ENCODE assay signal across 8 cellular contexts in genomic region chrX:17737707-17738001, GRCh38. TPM values are rescaled to one million over a fixed set of nuclear protein-coding genes. Genes with fewer than 3 reads are reported as not detected.
A peak's percentile ranks its signal among the peaks of the same experiment; 100 is the strongest.
DNase-seq lines count a peak whose midpoint lies in the region; ATAC-seq and TF ChIP-seq lines count a peak whose summit lies in the region.

No MANE protein-coding gene starts in this region.

- ATAC-seq in HG03457 (IDR thresholded peaks at IDR 0.05; ENCODE audit: unreplicated experiment), result peak; percentile 12
- ATAC-seq in left lung, result peak; percentile 1
- no peak for ATAC-seq in GM19463 (IDR thresholded peaks at IDR 0.05; ENCODE audit: unreplicated experiment)
- no peak for ATAC-seq in GM21367 (IDR thresholded peaks at IDR 0.05; ENCODE audit: unreplicated experiment)

- intact Hi-C loops in left lung (cut with DNase I), result no loop called here

- peaks cover 3% of the 10 kb centered on the region for H3K9me3 Mint-ChIP-seq in activated naive CD8-positive, alpha-beta T cell treated with anti-CD3 and anti-CD28 coated beads for 36 hours

- peaks cover 94 to 100% (median 99%) of the 10 kb centered on the region in 11 experiments for H3K27me3 ChIP-seq in BLaER1 treated with 17β-estradiol and CSF1 and Interleukin-3, amounts not matched to agents 10 nM and 100 nM
- peaks cover 4 to 17% of the 10 kb centered on the region in 2 donors for H3K27me3 ChIP-seq in left lung

- H3K4me1 ChIP-seq in BLaER1 treated with 17β-estradiol and CSF1 and Interleukin-3, amounts not matched to agents 10 nM and 100 nM, result peaks cover 0 to 12% (median 9%) of the 10 kb centered on the region in 10 experiments; a peak in 11 of 20 replicates
- no peaks in the 10 kb centered on the region for H3K4me1 ChIP-seq in left lung

- H3K4me1 Mint-ChIP-seq in activated naive CD8-positive, alpha-beta T cell treated with anti-CD3 and anti-CD28 coated beads for 36 hours, result peaks cover 30% of the 10 kb centered on the region

- no peaks in the 10 kb centered on the region for H3K36me3 Mint-ChIP-seq in activated naive CD8-positive, alpha-beta T cell treated with anti-CD3 and anti-CD28 coated beads for 36 hours

- DNase-seq in activated naive CD8-positive, alpha-beta T cell treated with anti-CD3 and anti-CD28 coated beads for 36 hours, result peak; percentile 31
- DNase-seq in left lung (no peak), substantia nigra (lab: John Stamatoyannopoulos, UW) (peak in 3 of 49 donors; percentile 14 to 30 (median 18)), NOMO-1 treated with DMSO at 0.1 percent for 48 hours (lab: John Stamatoyannopoulos, UW; ENCODE audit: unreplicated experiment) (no peak)

- no peak overlapping the region for H3K9ac ChIP-seq in BLaER1 treated with 17β-estradiol and CSF1 and Interleukin-3, amounts not matched to agents 10 nM and 100 nM

- TF ChIP-seq CTCF in left lung (IDR thresholded peaks at IDR 0.05), result no peak

- H3K27ac Mint-ChIP-seq in activated naive CD8-positive, alpha-beta T cell treated with anti-CD3 and anti-CD28 coated beads for 36 hours, result peak overlapping the region; percentile 85

- H4K20me1 ChIP-seq in BLaER1 treated with 17β-estradiol and CSF1 and Interleukin-3, amounts not matched to agents 10 nM and 100 nM, result peaks cover 0 to 16% (median 6%) of the 10 kb centered on the region in 11 experiments; a peak in 9 of 22 replicates

- peak overlapping the region; percentile 60 to 80 (median 71) for H3K4me2 ChIP-seq in BLaER1 treated with 17β-estradiol and CSF1 and Interleukin-3, amounts not matched to agents 10 nM and 100 nM

- no peaks in the 10 kb centered on the region for H3K27me3 Mint-ChIP-seq in activated naive CD8-positive, alpha-beta T cell treated with anti-CD3 and anti-CD28 coated beads for 36 hours

- peak overlapping the region; percentile 74 for H3K4me3 Mint-ChIP-seq in activated naive CD8-positive, alpha-beta T cell treated with anti-CD3 and anti-CD28 coated beads for 36 hours

- peak overlapping the region in 9 of 10 experiments; percentile 8 to 63 (median 44); a peak in 16 of 20 replicates for H3K4me3 ChIP-seq in BLaER1 treated with 17β-estradiol and CSF1 and Interleukin-3, amounts not matched to agents 10 nM and 100 nM
- peak overlapping the region; percentile 43 to 52 for H3K4me3 ChIP-seq in left lung

- peaks cover 0 to 13% (median 4%) of the 10 kb centered on the region in 11 experiments; a peak in 7 of 22 replicates for H3K9me3 ChIP-seq in BLaER1 treated with 17β-estradiol and CSF1 and Interleukin-3, amounts not matched to agents 10 nM and 100 nM (replicated peaks in 1 of 11)
- H3K9me3 ChIP-seq in left lung, result no peaks in the 10 kb centered on the region

- no peak overlapping the region for H3K27ac ChIP-seq in BLaER1 treated with 17β-estradiol and CSF1 and Interleukin-3, amounts not matched to agents 10 nM and 100 nM
- peak overlapping the region; percentile 76 to 79 for H3K27ac ChIP-seq in left lung
- H3K27ac ChIP-seq in substantia nigra (ENCODE audit: low read depth, low read length, poor library complexity, severe bottlenecking), result peak overlapping the region; percentile 38

- no peaks in the 10 kb centered on the region for H3K36me3 ChIP-seq in BLaER1 treated with 17β-estradiol and CSF1 and Interleukin-3, amounts not matched to agents 10 nM and 100 nM
- no peaks in the 10 kb centered on the region for H3K36me3 ChIP-seq in left lung

RNA-seq across cellular contexts. Expression of gene SCML1, which starts 0.4 kb away (rescaled TPM):
- total RNA-seq in activated naive CD8-positive, alpha-beta T cell treated with anti-CD3 and anti-CD28 coated beads for 36 hours, result 1 to 10 TPM; 4.0 to 4.1 TPM
- 10 to 100 TPM in 1 of 2 donors, 1 to 10 TPM in 1; 7.7 to 10.3 TPM for total RNA-seq in left lung

Comparison
In these comparisons a context has a peak if more than half of its experiments do, and no peak if none do; other contexts are left out.
1. H3K27ac ChIP-seq: peak in left lung (2 of 2) and substantia nigra (single experiment); none in BLaER1 treated with 17β-estradiol and CSF1 and Interleukin-3, amounts not matched to agents 10 nM and 100 nM (0 of 11).
2. ATAC-seq: peak in HG03457 (single experiment) and left lung (single experiment); none in GM19463 (single experiment) and GM21367 (single experiment).